Comparison of ENCODE assay signal across 8 cellular contexts in genomic region chr1:151346769-151347522, GRCh38. TPM values are rescaled to one million over a fixed set of nuclear protein-coding genes. Genes with fewer than 3 reads are reported as not detected.
DNase-seq lines count a peak whose midpoint lies in the region; ATAC-seq, FAIRE-seq and TF ChIP-seq lines count a peak whose summit lies in the region.

RFX5 (minus strand) TSS chr1:151347252; CDS start chr1:151346320, 932 bp downstream.

- H3K27me3 Mint-ChIP-seq in chondrocyte (ENCODE audit: low read depth): no peaks in the 10 kb centered on the region

- peak within 1 kb of the TSS; percentile 82 to 98 for H3K4me3 ChIP-seq in kidney (ENCODE audit: low read length in 2 of 2)

- peak; percentile 93 for ATAC-seq in HG03439 (IDR thresholded peaks at IDR 0.05; ENCODE audit: unreplicated experiment)

- peaks cover 12% of the 10 kb centered on the region in 2 donors for H3K36me3 ChIP-seq in kidney (ENCODE audit: control insufficient read depth in 1 of 2, insufficient read depth in 2 of 2, low read length in 2 of 2)

- FAIRE-seq in kidney (lab: Jason Lieb, UNC): peak; percentile 97

- peak within 1 kb of the TSS; percentile 93 to 97 for H3K27ac ChIP-seq in kidney (ENCODE audit: low read depth in 2 of 2, low read length in 2 of 2)

- peak within 1 kb of the TSS; percentile 89 for H3K4me3 Mint-ChIP-seq in chondrocyte (ENCODE audit: unreplicated experiment)

- H3K4me1 Mint-ChIP-seq in chondrocyte (ENCODE audit: low read depth): peaks cover 25% of the 10 kb centered on the region

- peak; percentile 98 to 99 for DNase-seq in AML-193 (lab: John Stamatoyannopoulos, UW)
- peak; percentile 93 for DNase-seq in NCI-H510A treated with DMSO at 0.1 percent for 48 hours (lab: John Stamatoyannopoulos, UW)
- DNase-seq in activated CD4-positive, alpha-beta T cell treated with anti-CD3 and anti-CD28 coated beads for 24 hours (ENCODE audit: low read depth in 2 of 2): peak; percentile 80 to 85
- DNase-seq in chondrocyte (ENCODE audit: low spot score): no peak
- DNase-seq in kidney: peak; percentile 98
- peak; percentile 94 for DNase-seq in stimulated activated CD4-positive, alpha-beta T cell treated with anti-CD3 and anti-CD28 coated beads, Interleukin-15, amount 100 ng/mL, for 24 hours

- H3K9me3 Mint-ChIP-seq in chondrocyte (ENCODE audit: low read depth): no peaks in the 10 kb centered on the region

- peaks cover 14% of the 10 kb centered on the region for H3K36me3 Mint-ChIP-seq in chondrocyte (ENCODE audit: low read depth)

- peak within 1 kb of the TSS; percentile 72 to 95 for H3K9ac ChIP-seq in kidney (ENCODE audit: low read length in 2 of 2)

- peak within 1 kb of the TSS; percentile 96 for H3K27ac Mint-ChIP-seq in chondrocyte (ENCODE audit: unreplicated experiment)

- no peak for TF ChIP-seq CTCF in chondrocyte (IDR thresholded peaks at IDR 0.05)
- TF ChIP-seq CTCF in kidney (IDR thresholded peaks at IDR 0.05; ENCODE audit: borderline replicate concordance, extremely low read depth, insufficient read depth): no peak

- peaks cover 11 to 14% of the 10 kb centered on the region in 2 donors for H3K4me1 ChIP-seq in kidney (ENCODE audit: control insufficient read depth in 1 of 2, insufficient read depth in 1 of 2, low read depth in 1 of 2, low read length in 2 of 2)

- no peaks in the 10 kb centered on the region for H3K9me3 ChIP-seq in kidney (ENCODE audit: control insufficient read depth in 1 of 2, low read length in 2 of 2)

- intact Hi-C loops in kidney (cut with DNase I): no loop called here

- peak; percentile 80 for TF ChIP-seq POLR2A in GM19193 (IDR thresholded peaks at IDR 0.05; ENCODE audit: extremely low read depth, insufficient read depth, insufficient read length)

RNA-seq across cellular contexts. Expression of gene RFX5, which starts in this region (rescaled TPM):
- total RNA-seq in chondrocyte (30.0 to 64.7 TPM (median 31.8 TPM) in 3 replicates), kidney (46.6 TPM)
- polyA plus RNA-seq in kidney (ENCODE audit: insufficient read depth, low read depth, low replicate concordance): 17.9 TPM
